Comparison of ENCODE assay signal across 8 cellular contexts in genomic region chr2:85753525-85754312, GRCh38. TPM values are rescaled to one million over a fixed set of nuclear protein-coding genes. Genes with fewer than 3 reads are reported as not detected.
DNase-seq lines count a peak whose midpoint lies in the region; ATAC-seq and TF ChIP-seq lines count a peak whose summit lies in the region.

Gene ATOH8, plus strand, starts transcription at chr2:85753991. Its CDS starts 199 bp downstream, at chr2:85754190.

- intact Hi-C loops in left cardiac atrium (cut with DNase I), result no loop called here

- DNase-seq in stimulated activated CD4-positive, alpha-beta T cell treated with anti-CD3 and anti-CD28 coated beads, Interleukin-12 subunit alpha, Interleukin-12 subunit beta, amount 100 ng/mL, for 4 hours, result peak; percentile 21
- DNase-seq in stimulated activated CD4-positive, alpha-beta T cell treated with anti-CD3 and anti-CD28 coated beads, Interleukin-1b, Interleukin-23, amount 100 ng/mL, for 48 hours, result no peak
- DNase-seq in NCI-H2227 treated with DMSO at 0.1 percent for 48 hours (lab: John Stamatoyannopoulos, UW) (peak; percentile 20), amniotic epithelial cell (ENCODE audit: low read depth) (peak; percentile 70), left cardiac atrium (peak; percentile 82), omental fat pad (ENCODE audit: low spot score) (no peak)

- TF ChIP-seq CTCF in omental fat pad (IDR thresholded peaks at IDR 0.05), result no peak

- ATAC-seq in left cardiac atrium, result peak; percentile 45 to 51
- peak; percentile 25 for ATAC-seq in omental fat pad (ENCODE audit: low FRiP score)
- no peak for ATAC-seq in GM21825 (IDR thresholded peaks at IDR 0.05; ENCODE audit: unreplicated experiment)
- no peak for ATAC-seq in HG02884 (IDR thresholded peaks at IDR 0.05; ENCODE audit: unreplicated experiment)

RNA-seq across cellular contexts. Expression of gene ATOH8, which starts in this region (rescaled TPM):
- total RNA-seq in left cardiac atrium, result 10 to 100 TPM; 23.4 to 29.1 TPM
- 100 to 1,000 TPM in 1 of 4 donors, 10 to 100 TPM in 3; 17.1 to 210 (median 45.9) TPM for total RNA-seq in omental fat pad

Comparison
In these comparisons a context has a peak if more than half of its experiments do, and no peak if none do; other contexts are left out.
1. DNase-seq: peak in stimulated activated CD4-positive, alpha-beta T cell treated with anti-CD3 and anti-CD28 coated beads, Interleukin-12 subunit alpha, Interleukin-12 subunit beta, amount 100 ng/mL, for 4 hours (single experiment), NCI-H2227 treated with DMSO at 0.1 percent for 48 hours (single experiment), amniotic epithelial cell (single experiment) and left cardiac atrium (single experiment); none in stimulated activated CD4-positive, alpha-beta T cell treated with anti-CD3 and anti-CD28 coated beads, Interleukin-1b, Interleukin-23, amount 100 ng/mL, for 48 hours (single experiment) and omental fat pad (single experiment).
2. ATAC-seq: peak in left cardiac atrium (2 of 2) and omental fat pad (single experiment); none in GM21825 (single experiment) and HG02884 (single experiment).